10 cellular contexts compared by ENCODE assay signal in the genomic region with DNA sequence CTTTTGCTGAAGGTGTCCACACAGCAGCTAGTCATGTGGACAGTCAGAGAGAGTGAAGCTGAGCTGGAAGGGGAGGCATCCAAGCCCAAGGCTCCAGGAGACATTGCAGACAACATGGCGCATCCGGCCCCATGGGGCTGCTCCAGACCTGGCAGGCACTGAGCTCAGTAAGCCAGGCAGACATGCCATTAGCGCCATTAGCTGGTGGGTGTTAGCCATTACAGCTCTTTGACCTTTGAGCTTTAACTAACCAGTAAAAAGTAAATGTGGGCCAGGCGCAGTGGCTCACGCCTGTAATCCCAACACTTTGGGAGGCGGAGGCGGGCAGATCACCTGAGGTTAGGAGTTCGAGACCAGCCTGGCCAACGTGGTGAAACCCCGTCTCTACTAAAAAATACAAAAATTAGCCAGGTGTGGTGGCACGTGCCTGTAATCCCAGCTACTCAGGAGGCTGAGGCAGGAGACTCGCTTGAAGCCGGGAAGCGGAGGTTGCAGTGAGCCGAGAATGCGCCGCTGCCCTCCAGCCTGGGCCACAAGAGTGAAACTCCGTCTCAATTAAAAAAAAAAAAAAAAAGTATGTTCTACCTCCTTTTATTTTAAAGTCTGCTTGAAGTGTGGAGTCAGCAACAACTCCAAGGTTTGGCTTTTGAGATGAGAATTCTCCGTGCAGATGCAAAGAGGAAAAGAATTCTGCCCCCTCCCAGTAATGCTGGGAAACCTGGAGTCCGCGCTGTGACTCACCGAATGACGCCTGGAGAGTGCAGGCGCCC.
A peak's percentile ranks its signal among the peaks of the same experiment; 100 is the strongest.
DNase-seq lines count a peak whose midpoint lies in the region; ATAC-seq and TF ChIP-seq lines count a peak whose summit lies in the region.
"Had no signal": no experiment of that assay in that cellular context is flagged by ENCODE, and none has a peak within 500 bp of the region (broad histone marks: within the 10 kb centered on the region; RNA-seq: fewer than 3 reads in every experiment).

No MANE protein-coding gene starts in this region.

- H3K36me3 Mint-ChIP-seq in activated T-cell treated with anti-CD3 and anti-CD28 coated beads, Interleukin-2, amount 50 U/mL, for 4 hours (ENCODE audit: insufficient read depth): peaks cover 5% of the 10 kb centered on the region

- CTCF ChIA-PET in mammary epithelial cell (lab: Charles Lee; ENCODE audit: low non-redundant PET): no interaction called here

- no peak for TF ChIP-seq POLR2A in suprapubic skin (IDR thresholded peaks at IDR 0.05)

- H3K36me3 ChIP-seq in suprapubic skin: no peaks in the 10 kb centered on the region
- H3K36me3 ChIP-seq in mammary epithelial cell (ENCODE audit: insufficient read depth, low read length): no peaks in the 10 kb centered on the region
- H3K36me3 ChIP-seq: Peyer's patch had no signal

- peaks cover 5% of the 10 kb centered on the region for H3K4me1 Mint-ChIP-seq in activated T-cell treated with anti-CD3 and anti-CD28 coated beads, Interleukin-2, amount 50 U/mL, for 4 hours (ENCODE audit: low read depth)

- H3K4me3 Mint-ChIP-seq in activated T-cell treated with anti-CD3 and anti-CD28 coated beads, Interleukin-2, amount 50 U/mL, for 4 hours: peak overlapping the region; percentile 51

- H3K4me2 ChIP-seq in mammary epithelial cell (ENCODE audit: insufficient read depth, low read depth, low read length): no peak overlapping the region
- H3K4me2 ChIP-seq: BLaER1 treated with 17β-estradiol and CSF1 and Interleukin-3, amounts not matched to agents 10 nM and 100 nM had no signal

- H3K9me3 ChIP-seq in suprapubic skin (no peaks in the 10 kb centered on the region), mammary epithelial cell (replicated peaks; ENCODE audit: insufficient read depth, low read length) (no peaks in the 10 kb centered on the region)
- H3K9me3 ChIP-seq: Peyer's patch had no signal

- BruUV-seq in mammary epithelial cell (replicated peaks; lab: Mats Ljungman, UMichigan): no TSS peak

- H3K79me2 ChIP-seq in mammary epithelial cell (ENCODE audit: insufficient read depth, low read length): no peaks in the 10 kb centered on the region

- intact Hi-C loops in mammary epithelial cell (cut with micrococcal nuclease): no loop called here

- peaks cover 3% of the 10 kb centered on the region for H3K27me3 Mint-ChIP-seq in activated T-cell treated with anti-CD3 and anti-CD28 coated beads, Interleukin-2, amount 50 U/mL, for 4 hours (ENCODE audit: low read depth)

- H3K4me1 ChIP-seq in suprapubic skin (peaks cover 7% of the 10 kb centered on the region), mammary epithelial cell (ENCODE audit: insufficient read depth, low read length) (peaks cover 4% of the 10 kb centered on the region)
- H3K4me1 ChIP-seq: BLaER1 treated with 17β-estradiol and CSF1 and Interleukin-3, amounts not matched to agents 10 nM and 100 nM; Peyer's patch had no signal

- no peak for ATAC-seq in activated T-cell treated with anti-CD3 and anti-CD28 coated beads, Interleukin-2, amount 50 U/mL, for 4 hours

- in situ Hi-C loops in mammary epithelial cell (cut with MboI; ENCODE audit: low sequenced_read_pairs in 2 of 2): no loop called here

- no peak for DNase-seq in activated T-cell treated with anti-CD3 and anti-CD28 coated beads, Interleukin-2, amount 50 U/mL, for 4 hours
- no peak for DNase-seq in activated T-cell treated with anti-CD3 and anti-CD28 coated beads, Interleukin-2, amount 50 U/mL, for 1 hour
- DNase-seq in OCI-M1 (lab: John Stamatoyannopoulos, UW): peak; percentile 22
- DNase-seq in fibroblast of villous mesenchyme (ENCODE audit: low read depth): peak; percentile 17
- DNase-seq in suprapubic skin (ENCODE audit: low spot score in 2 of 2): no peak
- no peak for DNase-seq in mammary epithelial cell
- no peak for DNase-seq in coronary artery (ENCODE audit: low spot score)
- no peak for DNase-seq in HCEC 1CT
- DNase-seq: Peyer's patch had no signal

- TF ChIP-seq CTCF in fibroblast of villous mesenchyme (IDR thresholded peaks at IDR 0.05; ENCODE audit: insufficient read depth, low read depth, low read length): no peak
- no peak for TF ChIP-seq CTCF in suprapubic skin (IDR thresholded peaks at IDR 0.05)
- TF ChIP-seq CTCF in mammary epithelial cell (conservative IDR thresholded peaks at IDR 0.05 in 1 of 2, IDR thresholded peaks at IDR 0.05 in 1 of 2; ENCODE audit: extremely low read depth in 1 of 2, insufficient read depth in 1 of 2, low read depth in 1 of 2, low read length in 2 of 2): no peak
- TF ChIP-seq CTCF in coronary artery (IDR thresholded peaks at IDR 0.05): no peak

- H3K9me3 Mint-ChIP-seq in activated T-cell treated with anti-CD3 and anti-CD28 coated beads, Interleukin-2, amount 50 U/mL, for 4 hours: no peaks in the 10 kb centered on the region

- H3K27ac ChIP-seq in suprapubic skin (no peak overlapping the region), mammary epithelial cell (ENCODE audit: insufficient read depth, low read depth, low read length) (no peak overlapping the region), coronary artery (peak overlapping the region in 1 of 2 donors; percentile 16)
- H3K27ac ChIP-seq: BLaER1 treated with 17β-estradiol and CSF1 and Interleukin-3, amounts not matched to agents 10 nM and 100 nM; Peyer's patch had no signal

- dilution Hi-C loops in mammary epithelial cell (cut with HindIII; ENCODE audit: low sequenced_read_pairs): no loop called here

- no peaks in the 10 kb centered on the region for H3K27me3 ChIP-seq in suprapubic skin
- H3K27me3 ChIP-seq in mammary epithelial cell (ENCODE audit: insufficient read depth, low read length): no peaks in the 10 kb centered on the region
- H3K27me3 ChIP-seq: BLaER1 treated with 17β-estradiol and CSF1 and Interleukin-3, amounts not matched to agents 10 nM and 100 nM; Peyer's patch had no signal

- no peak overlapping the region for H2AFZ ChIP-seq in mammary epithelial cell (ENCODE audit: low read depth, low read length)

- no peak for TF ChIP-seq EP300 in suprapubic skin (IDR thresholded peaks at IDR 0.05)

- 86% methylated on average over 24 of the region's 24 CpGs for WGBS in suprapubic skin
- WGBS in mammary epithelial cell (ENCODE audit: low coverage, missing lambda C conversion rate): over 99% methylated on average over 15 of the region's 24 CpGs

- no peak overlapping the region for H3K9ac ChIP-seq in mammary epithelial cell (ENCODE audit: insufficient read depth, low read length)
- H3K9ac ChIP-seq: BLaER1 treated with 17β-estradiol and CSF1 and Interleukin-3, amounts not matched to agents 10 nM and 100 nM had no signal

- H4K20me1 ChIP-seq in mammary epithelial cell (ENCODE audit: insufficient read depth, low read length): no peaks in the 10 kb centered on the region
- H4K20me1 ChIP-seq: BLaER1 treated with 17β-estradiol and CSF1 and Interleukin-3, amounts not matched to agents 10 nM and 100 nM had no signal

- H3K4me3 ChIP-seq in fibroblast of villous mesenchyme (ENCODE audit: low read depth, low read length): no peak overlapping the region
- peak overlapping the region; percentile 13 for H3K4me3 ChIP-seq in suprapubic skin
- H3K4me3 ChIP-seq in mammary epithelial cell (replicated peaks in 1 of 3; ENCODE audit: insufficient read depth in 1 of 3, low read depth in 2 of 3, low read length in 3 of 3): no peak overlapping the region
- H3K4me3 ChIP-seq in coronary artery: no peak overlapping the region
- H3K4me3 ChIP-seq: BLaER1 treated with 17β-estradiol and CSF1 and Interleukin-3, amounts not matched to agents 10 nM and 100 nM; Peyer's patch had no signal

Comparison
In these comparisons a context has a peak if more than half of its experiments do, and no peak if none do; other contexts are left out.
1. DNase-seq: peak in OCI-M1 (single experiment) and fibroblast of villous mesenchyme (single experiment); none in activated T-cell treated with anti-CD3 and anti-CD28 coated beads, Interleukin-2, amount 50 U/mL, for 4 hours (single experiment), activated T-cell treated with anti-CD3 and anti-CD28 coated beads, Interleukin-2, amount 50 U/mL, for 1 hour (single experiment), suprapubic skin (0 of 2), mammary epithelial cell (single experiment), coronary artery (single experiment) and HCEC 1CT (single experiment).